Comparison of ENCODE assay signal across 9 cellular contexts in the genomic region with DNA sequence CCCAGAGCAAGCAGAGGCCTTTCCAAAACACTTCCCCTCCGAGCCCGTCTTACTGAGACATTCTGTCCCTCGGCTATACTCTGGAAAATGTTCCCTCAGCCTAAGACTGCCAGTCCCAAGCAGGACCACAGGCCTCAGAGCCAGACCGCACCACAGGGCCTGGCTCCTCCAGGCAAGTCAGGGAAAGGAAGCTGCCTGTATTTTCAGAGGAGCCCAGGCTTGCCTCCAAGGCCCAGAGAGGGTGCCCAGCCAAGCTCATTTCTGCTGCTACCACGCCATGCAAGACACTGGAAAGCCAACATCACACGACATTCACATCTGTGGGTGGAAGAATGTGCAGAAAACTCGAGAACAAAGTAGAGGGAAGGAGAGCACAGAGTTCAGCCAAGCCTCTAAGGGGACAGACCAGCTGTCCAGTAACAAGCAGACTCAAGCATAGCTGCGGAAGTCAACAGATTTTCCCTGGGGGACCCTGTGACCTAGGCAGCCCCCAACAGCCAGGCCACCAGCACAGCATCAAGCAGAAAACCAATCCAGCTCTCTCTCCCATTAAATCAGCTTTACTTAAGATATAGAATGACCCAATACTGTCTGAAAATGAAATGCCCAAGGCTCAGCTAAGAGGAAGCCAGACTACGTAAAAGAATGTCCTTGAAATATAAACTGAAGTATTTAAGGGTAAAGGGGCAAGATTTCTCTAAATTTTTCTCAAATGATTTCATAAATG.
DNase-seq lines count a peak whose midpoint lies in the region; ATAC-seq and TF ChIP-seq lines count a peak whose summit lies in the region.
"Had no signal": no experiment of that assay in that cellular context is flagged by ENCODE, and none has a peak within 500 bp of the region (broad histone marks: within the 10 kb centered on the region; RNA-seq: fewer than 3 reads in every experiment).

No MANE protein-coding gene starts in this region.

- H3K4me1 ChIP-seq in hepatocyte (ENCODE audit: insufficient read depth) (peaks cover 42% of the 10 kb centered on the region), trophoblast cell (ENCODE audit: control insufficient read depth in 1 of 2, insufficient read depth in 2 of 2, low read length in 2 of 2) (peaks cover 15 to 23% of the 10 kb centered on the region in 2 experiments)

- DNase-seq in Right ventricle myocardium inferior (ENCODE audit: missing footprints) (peak; percentile 86), cardiac septum (ENCODE audit: low spot score) (no peak), hepatocyte (ENCODE audit: low spot score) (no peak), trophoblast cell (no peak), RPMI8226 (no peak)
- DNase-seq: NCI-H1436 treated with DMSO at 0.1 percent for 48 hours had no signal

- no peak overlapping the region for H4K12ac ChIP-seq in trophoblast cell (ENCODE audit: low read depth, low read length)

- H4K8ac ChIP-seq in trophoblast cell (ENCODE audit: low read depth, low read length), result peak overlapping the region; percentile 1

- no peak overlapping the region for H4K91ac ChIP-seq in trophoblast cell (ENCODE audit: low read depth, low read length)

- H3K36me3 ChIP-seq in hepatocyte (replicated peaks; ENCODE audit: insufficient read depth, low read depth), result no peaks in the 10 kb centered on the region
- H3K36me3 ChIP-seq in trophoblast cell (ENCODE audit: control insufficient read depth in 1 of 2, insufficient read depth in 2 of 2, low read length in 2 of 2), result no peaks in the 10 kb centered on the region

- H2AFZ ChIP-seq in hepatocyte (no peak overlapping the region), trophoblast cell (ENCODE audit: insufficient read depth, low read length, poor library complexity) (no peak overlapping the region)

- H3K9me3 ChIP-seq in hepatocyte (ENCODE audit: low read depth) (no peaks in the 10 kb centered on the region), trophoblast cell (ENCODE audit: insufficient read depth, low read depth, low read length) (peaks cover 2% of the 10 kb centered on the region)

- H4K20me1 ChIP-seq in hepatocyte (ENCODE audit: insufficient read depth, poor library complexity, severe bottlenecking), result no peaks in the 10 kb centered on the region

- TF ChIP-seq CTCF in hepatocyte (IDR thresholded peaks at IDR 0.05; ENCODE audit: poor library complexity), result no peak

- no peak overlapping the region for H3K18ac ChIP-seq in trophoblast cell (ENCODE audit: low read length)

- H3K14ac ChIP-seq in trophoblast cell (ENCODE audit: low read length), result no peak overlapping the region

- H3K9me2 ChIP-seq in hepatocyte (replicated peaks; ENCODE audit: insufficient read depth), result no peaks in the 10 kb centered on the region

- WGBS in hepatocyte (ENCODE audit: low lambda C conversion rate, missing lambda C conversion rate), result 84% methylated on average over 9 of the region's 9 CpGs
- WGBS in trophoblast cell (ENCODE audit: extremely low coverage, insufficient coverage, insufficient read length), result no CpG with 5 or more reads among the region's 9 CpGs

- H3K27ac ChIP-seq in hepatocyte, result peak overlapping the region; percentile 64
- no peak overlapping the region for H3K27ac ChIP-seq in trophoblast cell (ENCODE audit: low read depth, low read length)

- no peak overlapping the region for H3K4me3 ChIP-seq in hepatocyte
- no peak overlapping the region for H3K4me3 ChIP-seq in trophoblast cell (ENCODE audit: low read depth, low read length)

- no peak overlapping the region for H2BK120ac ChIP-seq in trophoblast cell (ENCODE audit: insufficient read depth, low read length, poor library complexity)

- H3K9ac ChIP-seq in trophoblast cell (ENCODE audit: low read length), result no peak overlapping the region

- H2BK5ac ChIP-seq in trophoblast cell (ENCODE audit: low read depth, low read length, poor library complexity), result no peak overlapping the region

- no peak overlapping the region for H3K4ac ChIP-seq in trophoblast cell (ENCODE audit: low read depth, low read length)

- H3K27me3 ChIP-seq in hepatocyte, result no peaks in the 10 kb centered on the region
- H3K27me3 ChIP-seq in trophoblast cell (ENCODE audit: insufficient read depth, low read length), result no peaks in the 10 kb centered on the region

- intact Hi-C loops in Right ventricle myocardium inferior (cut with DNase I) (loop anchor here (10.0 kb wide), 1 partner anchor 248 kb away; no protein-coding TSS in a partner anchor), cardiac septum (cut with DNase I) (no loop called here)

- peaks cover 12% of the 10 kb centered on the region for H3K79me1 ChIP-seq in trophoblast cell (ENCODE audit: low read length)

- H3K4me2 ChIP-seq in hepatocyte (no peak overlapping the region), trophoblast cell (ENCODE audit: low read length) (no peak overlapping the region)

- H3K79me2 ChIP-seq in hepatocyte, result no peaks in the 10 kb centered on the region
- peaks cover 1% of the 10 kb centered on the region for H3K79me2 ChIP-seq in trophoblast cell (ENCODE audit: control insufficient read depth, insufficient read depth, low read length, poor library complexity)

- no peak overlapping the region for H3K23ac ChIP-seq in trophoblast cell (ENCODE audit: low read length)

- peak; percentile 73 for ATAC-seq in Right ventricle myocardium inferior
- ATAC-seq in HG02678 (IDR thresholded peaks at IDR 0.05; ENCODE audit: unreplicated experiment), result no peak
- no peak for ATAC-seq in HG03460 (IDR thresholded peaks at IDR 0.05; ENCODE audit: unreplicated experiment)
- ATAC-seq in GM21515 (IDR thresholded peaks at IDR 0.05; ENCODE audit: unreplicated experiment), result no peak

- peak overlapping the region; percentile 60 for H2AK5ac ChIP-seq in trophoblast cell (ENCODE audit: low read length)

- no peak overlapping the region for H2BK12ac ChIP-seq in trophoblast cell (ENCODE audit: low read length)
